Comparison of ENCODE assay signal across 1 cellular context in the genomic region with DNA sequence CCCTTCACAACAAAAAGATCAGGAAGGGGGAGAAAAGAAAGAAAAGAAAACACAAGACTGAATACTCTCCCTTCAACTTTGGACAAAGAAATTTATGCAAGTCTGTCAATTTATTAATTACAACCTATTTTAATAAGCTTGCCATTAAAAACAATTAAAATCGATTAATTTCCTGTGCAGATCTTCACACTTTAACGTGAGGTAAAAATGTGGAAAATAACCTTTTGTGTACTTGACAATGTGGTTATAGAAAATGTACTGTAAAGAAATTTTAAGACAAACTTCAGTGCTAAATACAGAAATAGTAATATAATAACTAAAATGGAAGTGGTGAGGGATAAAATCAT.
TF ChIP-seq lines count a peak whose summit lies in the region.

No MANE protein-coding gene starts in this region.

TF ChIP-seq in H1, 55 proteins besides CTCF, POLR2A, EP300 and RAD21:
- TF ChIP-seq RXRA (IDR thresholded peaks at IDR 0.05; ENCODE audit: insufficient read depth, low read depth, low read length) (peak; percentile 80; the same call in 1 of the 2 replicates), SRF (IDR thresholded peaks at IDR 0.05; ENCODE audit: low read depth, low read length) (no peak)
